8 cellular contexts compared by ENCODE assay signal in the genomic region with DNA sequence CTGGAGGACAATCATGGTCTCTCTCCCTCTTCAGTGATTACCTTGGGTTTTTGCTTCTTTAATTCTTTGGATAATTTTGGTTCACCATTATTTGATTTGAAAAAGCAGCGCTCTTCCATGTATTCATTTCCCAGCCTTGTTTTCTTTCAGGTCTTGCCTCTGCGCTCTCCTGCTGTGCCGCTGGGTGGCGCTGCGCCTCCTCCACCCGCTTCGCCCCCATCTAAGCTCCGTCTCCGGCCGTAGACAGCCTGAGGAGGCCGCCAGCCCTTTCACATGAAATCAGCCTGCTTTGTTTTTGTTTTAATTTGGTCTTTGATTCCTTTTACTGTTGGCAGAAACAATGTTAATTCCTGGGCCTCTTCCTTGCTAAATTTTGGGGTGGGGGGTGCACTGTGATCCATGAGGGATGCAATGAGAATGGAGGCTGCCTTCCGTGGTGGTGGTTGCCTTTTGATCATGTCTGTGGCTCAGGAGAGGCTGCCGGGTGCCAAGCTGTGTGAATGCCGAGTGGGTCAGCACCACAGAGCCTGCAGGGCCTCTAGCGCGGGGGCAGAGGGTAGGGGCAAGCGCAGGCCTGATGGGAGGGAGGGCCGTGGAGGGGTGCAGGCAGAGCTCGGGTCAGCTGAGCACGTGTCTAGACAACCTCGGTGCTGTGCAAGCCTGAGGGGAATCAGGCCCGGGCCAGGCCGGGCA.
DNase-seq lines count a peak whose midpoint lies in the region; ATAC-seq and TF ChIP-seq lines count a peak whose summit lies in the region.

No MANE protein-coding gene starts in this region.

- ATAC-seq in GM19452 (IDR thresholded peaks at IDR 0.05; ENCODE audit: unreplicated experiment), result no peak

- peak; percentile 54 to 65 (median 56) for DNase-seq in CD4-positive, alpha-beta memory T cell
- peak; percentile 72 for DNase-seq in activated CD4-positive, alpha-beta memory T cell treated with anti-CD3 and anti-CD28 coated beads for 36 hours
- DNase-seq in effector memory CD4-positive, alpha-beta T cell, result peak in 2 of 3 donors; percentile 20 to 36
- DNase-seq in tibial artery (no peak), NCI-H2029 (lab: John Stamatoyannopoulos, UW) (no peak)

- no peaks in the 10 kb centered on the region for H3K9me3 ChIP-seq in CD4-positive, alpha-beta memory T cell (ENCODE audit: control insufficient read depth in 1 of 2, low read length in 2 of 2)
- no peaks in the 10 kb centered on the region for H3K9me3 ChIP-seq in effector memory CD4-positive, alpha-beta T cell (ENCODE audit: control insufficient read depth, low read length)
- no peaks in the 10 kb centered on the region for H3K9me3 ChIP-seq in mesodermal cell (ENCODE audit: control insufficient read depth, low read length)
- no peaks in the 10 kb centered on the region for H3K9me3 ChIP-seq in tibial artery

- TF ChIP-seq EP300 in Ishikawa (IDR thresholded peaks at IDR 0.05; ENCODE audit: borderline replicate concordance), result no peak

- POLR2A ChIA-PET in CD4-positive, alpha-beta memory T cell (lab: Charles Lee; ENCODE audit: partially characterized antibody), result interaction anchor here (0.8 to 2.1 kb wide), 8 partner anchors 12 to 171 kb away, joined by 3 to 10 read pairs (median 4); partner anchors contain the start of gene FLCN
- POLR2A ChIA-PET in activated CD4-positive, alpha-beta memory T cell treated with anti-CD3 and anti-CD28 coated beads for 36 hours (lab: Charles Lee), result interaction anchor here (0.9 to 1.4 kb wide), 2 partner anchors 11 to 139 kb away, joined by 3 to 5 read pairs; no protein-coding TSS in a partner anchor

- H3K4me3 ChIP-seq in CD4-positive, alpha-beta memory T cell (ENCODE audit: low read length in 2 of 2), result no peak overlapping the region
- no peak overlapping the region for H3K4me3 ChIP-seq in effector memory CD4-positive, alpha-beta T cell (ENCODE audit: insufficient read depth, low read depth, low read length, poor library complexity, severe bottlenecking)
- H3K4me3 ChIP-seq in mesodermal cell (ENCODE audit: extremely low read depth, insufficient read depth, low read length, poor library complexity, severe bottlenecking), result no peak overlapping the region
- no peak overlapping the region for H3K4me3 ChIP-seq in tibial artery

- peak; percentile 69 to 81 for TF ChIP-seq CTCF in tibial artery (IDR thresholded peaks at IDR 0.05)

- peak; percentile 34; the same call in 1 of the 2 replicates for TF ChIP-seq RAD21 in Ishikawa (IDR thresholded peaks at IDR 0.05; ENCODE audit: low read depth)

- peaks cover 9% of the 10 kb centered on the region for H3K4me1 ChIP-seq in CD4-positive, alpha-beta memory T cell (ENCODE audit: insufficient read depth, low read length)
- H3K4me1 ChIP-seq in effector memory CD4-positive, alpha-beta T cell (ENCODE audit: control insufficient read depth, insufficient read depth, low read length, poor library complexity, severe bottlenecking), result no peaks in the 10 kb centered on the region
- H3K4me1 ChIP-seq in mesodermal cell (ENCODE audit: control insufficient read depth, insufficient read depth, low read length, poor library complexity, severe bottlenecking), result peaks cover 19% of the 10 kb centered on the region
- peaks cover 0 to 26% (median 12%) of the 10 kb centered on the region in 4 donors for H3K4me1 ChIP-seq in tibial artery

- WGBS in mesodermal cell (ENCODE audit: insufficient coverage in 2 of 2), 2 experiments, result 66 to 77% methylated on average over 19 to 21 of the region's 23 CpGs

- peak overlapping the region in 4 of 8 donors; percentile 15 to 42 (median 36) for H3K4me3 Mint-ChIP-seq in CD4-positive, alpha-beta memory T cell
- H3K4me3 Mint-ChIP-seq in activated CD4-positive, alpha-beta memory T cell treated with anti-CD3 and anti-CD28 coated beads for 36 hours, result no peak overlapping the region

- peak overlapping the region; percentile 22 to 94 (median 85) for H3K27ac Mint-ChIP-seq in CD4-positive, alpha-beta memory T cell
- peak overlapping the region; percentile 10 for H3K27ac Mint-ChIP-seq in activated CD4-positive, alpha-beta memory T cell treated with anti-CD3 and anti-CD28 coated beads for 36 hours

- peaks cover 60% of the 10 kb centered on the region for H3K36me3 ChIP-seq in CD4-positive, alpha-beta memory T cell (ENCODE audit: insufficient read depth, low read length)
- peaks cover 55% of the 10 kb centered on the region for H3K36me3 ChIP-seq in effector memory CD4-positive, alpha-beta T cell (ENCODE audit: control insufficient read depth, insufficient read depth, low read length)
- H3K36me3 ChIP-seq in mesodermal cell (ENCODE audit: control insufficient read depth, insufficient read depth, low read length) (peaks cover 93% of the 10 kb centered on the region), tibial artery (peaks cover 82 to 100% (median 94%) of the 10 kb centered on the region in 3 donors)

- H3K27ac ChIP-seq in CD4-positive, alpha-beta memory T cell (ENCODE audit: low read depth, low read length), result no peak overlapping the region
- no peak overlapping the region for H3K27ac ChIP-seq in effector memory CD4-positive, alpha-beta T cell (ENCODE audit: insufficient read depth, low read length, poor library complexity, severe bottlenecking)
- peak overlapping the region; percentile 29 for H3K27ac ChIP-seq in mesodermal cell (ENCODE audit: low read depth, low read length, severe bottlenecking)
- H3K27ac ChIP-seq in tibial artery, result peak overlapping the region; percentile 44 to 48

- CTCF ChIA-PET in CD4-positive, alpha-beta memory T cell (lab: Charles Lee; ENCODE audit: partially characterized antibody), result interaction anchor here (0.6 to 3.9 kb wide), 18 partner anchors 16 to 173 kb away, joined by 3 to 49 read pairs (median 5); partner anchors contain the start of gene FLCN
- CTCF ChIA-PET in activated CD4-positive, alpha-beta memory T cell treated with anti-CD3 and anti-CD28 coated beads for 36 hours (lab: Charles Lee), result interaction anchor here (0.6 to 2.4 kb wide), 34 partner anchors 8 to 173 kb away, joined by 3 to 12 read pairs (median 4); partner anchors contain the start of gene FLCN

- intact Hi-C loops in CD4-positive, alpha-beta memory T cell (cut with micrococcal nuclease), result loop anchor here (1.0 to 5.0 kb wide), 3 partner anchors 65 to 171 kb away; partner anchors contain the start of gene PLD6
- intact Hi-C loops in activated CD4-positive, alpha-beta memory T cell treated with anti-CD3 and anti-CD28 coated beads for 36 hours (cut with micrococcal nuclease), result loop anchor here (1.0 kb wide), 1 partner anchor 171 kb away; no protein-coding TSS in a partner anchor
- intact Hi-C loops in tibial artery (cut with DNase I; ENCODE audit: low total_unique reads), result no loop called here

- H3K27me3 ChIP-seq in CD4-positive, alpha-beta memory T cell (ENCODE audit: insufficient read depth, low read length), result no peaks in the 10 kb centered on the region
- no peaks in the 10 kb centered on the region for H3K27me3 ChIP-seq in effector memory CD4-positive, alpha-beta T cell (replicated peaks; ENCODE audit: control insufficient read depth, insufficient read depth, low read length, poor library complexity, severe bottlenecking)
- H3K27me3 ChIP-seq in tibial artery, result no peaks in the 10 kb centered on the region

- no peaks in the 10 kb centered on the region for H3K9me3 Mint-ChIP-seq in CD4-positive, alpha-beta memory T cell
- no peaks in the 10 kb centered on the region for H3K9me3 Mint-ChIP-seq in activated CD4-positive, alpha-beta memory T cell treated with anti-CD3 and anti-CD28 coated beads for 36 hours

- peaks cover 9 to 18% (median 9%) of the 10 kb centered on the region in 4 donors for H3K4me1 Mint-ChIP-seq in CD4-positive, alpha-beta memory T cell
- H3K4me1 Mint-ChIP-seq in activated CD4-positive, alpha-beta memory T cell treated with anti-CD3 and anti-CD28 coated beads for 36 hours (ENCODE audit: low read depth), result peaks cover 18% of the 10 kb centered on the region

- peaks cover 42 to 70% of the 10 kb centered on the region in 2 donors for H3K36me3 Mint-ChIP-seq in CD4-positive, alpha-beta memory T cell
- peaks cover 9% of the 10 kb centered on the region for H3K36me3 Mint-ChIP-seq in activated CD4-positive, alpha-beta memory T cell treated with anti-CD3 and anti-CD28 coated beads for 36 hours

- H3K27me3 Mint-ChIP-seq in CD4-positive, alpha-beta memory T cell, result no peaks in the 10 kb centered on the region
- no peaks in the 10 kb centered on the region for H3K27me3 Mint-ChIP-seq in activated CD4-positive, alpha-beta memory T cell treated with anti-CD3 and anti-CD28 coated beads for 36 hours

TF ChIP-seq in Ishikawa, 13 proteins besides CTCF, POLR2A, EP300 and RAD21 (continues in another document):
- no peak for TF ChIP-seq EGR1 (IDR thresholded peaks at IDR 0.05)
- no peak for TF ChIP-seq TAF1 (IDR thresholded peaks at IDR 0.05; ENCODE audit: low read depth)
- no peak for TF ChIP-seq CEBPB (IDR thresholded peaks at IDR 0.05)
- no peak for TF ChIP-seq CREB1 (IDR thresholded peaks at IDR 0.05; ENCODE audit: low read depth)
- TF ChIP-seq USF1 (IDR thresholded peaks at IDR 0.05), result no peak
- TF ChIP-seq FOXM1 (IDR thresholded peaks at IDR 0.05; ENCODE audit: borderline replicate concordance, low read depth), result no peak
- no peak for TF ChIP-seq ZBTB7A (IDR thresholded peaks at IDR 0.05; ENCODE audit: low read depth)
- TF ChIP-seq NFIC (IDR thresholded peaks at IDR 0.05), result no peak
- no peak for TF ChIP-seq TCF12 (IDR thresholded peaks at IDR 0.05; ENCODE audit: low read depth)
- no peak for TF ChIP-seq MAX (IDR thresholded peaks at IDR 0.05)

Comparison
In these comparisons a context has a peak if more than half of its experiments do, and no peak if none do; other contexts are left out.
1. DNase-seq: peak in CD4-positive, alpha-beta memory T cell (5 of 5), activated CD4-positive, alpha-beta memory T cell treated with anti-CD3 and anti-CD28 coated beads for 36 hours (single experiment) and effector memory CD4-positive, alpha-beta T cell (2 of 3); none in tibial artery (0 of 2) and NCI-H2029 (single experiment).
2. H3K27ac ChIP-seq: peak in mesodermal cell (single experiment) and tibial artery (2 of 2); none in CD4-positive, alpha-beta memory T cell (single experiment) and effector memory CD4-positive, alpha-beta T cell (single experiment).